ENCODE assay signal across 21 cellular contexts in genomic region chr6:91241946-91242613, GRCh38.
"Had no signal": no experiment of that assay in that cellular context is flagged by ENCODE, and none has a peak within 500 bp of the region (broad histone marks: within the 10 kb centered on the region; RNA-seq: fewer than 3 reads in every experiment).

No MANE protein-coding gene starts in this region.

- H3K79me2 ChIP-seq: hepatocyte had no signal

- H2AFZ ChIP-seq: hepatocyte had no signal

- H3K36me3 ChIP-seq: colonic mucosa, esophagus squamous epithelium, stomach, thoracic aorta had no signal

- H3K9me3 ChIP-seq: colonic mucosa, esophagus squamous epithelium, stomach, thoracic aorta had no signal

- H3K4me3 ChIP-seq: colonic mucosa, esophagus squamous epithelium, hepatocyte, lung, stomach, thoracic aorta had no signal

- DNase-seq: colonic mucosa; dermis blood vessel endothelial cell; esophagus squamous epithelium; foreskin melanocyte; head of caudate nucleus; kidney; left cardiac atrium; left ventricle myocardium superior; mesenchymal stem cell; midbrain; naive thymus-derived CD8-positive, alpha-beta T cell; posterior cingulate gyrus; stimulated activated CD4-positive, alpha-beta T cell treated with anti-CD3 and anti-CD28 coated beads, Interleukin-2, amount 100 ng/mL, for 24 hours; stimulated activated CD4-positive, alpha-beta T cell treated with anti-CD3 and anti-CD28 coated beads, Interleukin-4, amount 100 ng/mL, for 4 hours; stimulated activated naive B cell treated with anti-CD40 and anti-IgM and Interleukin-4, amounts not matched to agents 10 μg/mL and 1 μg/mL and 100 μg/mL, for 72 hours; stomach; substantia nigra; trophoblast cell had no signal

- H3K4me2 ChIP-seq: hepatocyte had no signal

- H3K4me1 ChIP-seq: colonic mucosa, esophagus squamous epithelium, stomach had no signal

- H3K27me3 ChIP-seq: colonic mucosa, esophagus squamous epithelium, hepatocyte, stomach had no signal

- H3K27ac ChIP-seq: colonic mucosa, esophagus squamous epithelium, hepatocyte, stomach, thoracic aorta had no signal
